1 cellular context compared by ENCODE assay signal in genomic region chr12:4538207-4539160, GRCh38.
TF ChIP-seq lines count a peak whose summit lies in the region.

RAD51AP1 (plus strand) TSS chr12:4538890; CDS start chr12:4538940, 50 bp downstream.

TF ChIP-seq in HepG2, 621 proteins besides CTCF, POLR2A, EP300 and RAD21 (continued from another document and continues in another):
- TF ChIP-seq ZKSCAN5 (CRISPR knock-in tag; IDR thresholded peaks at IDR 0.05) (0 out of 2 replicates have a peak, but pooled peaks have one; percentile 33), ZKSCAN8 (CRISPR knock-in tag; IDR thresholded peaks at IDR 0.05; ENCODE audit: borderline replicate concordance) (no peak), NKX3-1 (CRISPR knock-in tag; IDR thresholded peaks at IDR 0.05) (no peak), ZFYVE20 (CRISPR knock-in tag; IDR thresholded peaks at IDR 0.05; ENCODE audit: borderline replicate concordance, low read depth) (no peak), ATM (IDR thresholded peaks at IDR 0.05; ENCODE audit: borderline replicate concordance) (no peak), GABPB1 (CRISPR knock-in tag; IDR thresholded peaks at IDR 0.05) (peak; percentile 98), RBM22 (optimal IDR thresholded peaks at IDR 0.05; ENCODE audit: low read length) (no peak), ISL2 (CRISPR knock-in tag; IDR thresholded peaks at IDR 0.05) (peak; percentile 44), U2AF1 (optimal IDR thresholded peaks at IDR 0.05; ENCODE audit: low read depth, low read length) (peak; percentile 66), TFDP2 (CRISPR knock-in tag; IDR thresholded peaks at IDR 0.05) (peak; percentile 99), TSC22D2 (CRISPR knock-in tag; IDR thresholded peaks at IDR 0.05; ENCODE audit: borderline replicate concordance) (peak; percentile 70; the same call in 1 of the 2 replicates), ZNF557 (CRISPR knock-in tag; IDR thresholded peaks at IDR 0.05) (no peak), CSRNP2 (CRISPR knock-in tag; conservative IDR thresholded peaks at IDR 0.05; ENCODE audit: low read depth) (no peak), PITX1 (CRISPR knock-in tag; IDR thresholded peaks at IDR 0.05) (peak; percentile 79), SMAD3 (CRISPR knock-in tag; IDR thresholded peaks at IDR 0.05) (peak; percentile 46; the same call in 1 of the 2 replicates), ZNF530 (CRISPR knock-in tag; IDR thresholded peaks at IDR 0.05; ENCODE audit: low read depth) (no peak), EEA1 (CRISPR knock-in tag; IDR thresholded peaks at IDR 0.05; ENCODE audit: borderline replicate concordance) (no peak), ZNF792 (CRISPR knock-in tag; IDR thresholded peaks at IDR 0.05) (no peak), ZBTB10 (CRISPR knock-in tag; IDR thresholded peaks at IDR 0.05; ENCODE audit: borderline replicate concordance) (0 out of 2 replicates have a peak, but pooled peaks have one; percentile 30), ZNF782 (CRISPR knock-in tag; IDR thresholded peaks at IDR 0.05; ENCODE audit: borderline replicate concordance) (no peak), ZNF549 (CRISPR knock-in tag; IDR thresholded peaks at IDR 0.05) (no peak), GFI1 (CRISPR knock-in tag; IDR thresholded peaks at IDR 0.05; ENCODE audit: borderline replicate concordance) (peak; percentile 52), PTBP1 (IDR thresholded peaks at IDR 0.05; ENCODE audit: low read depth, low read length, poor library complexity, severe bottlenecking) (no peak), MNT (IDR thresholded peaks at IDR 0.05) (peak; percentile 46), FOXA3 (CRISPR knock-in tag; IDR thresholded peaks at IDR 0.05) (0 out of 2 replicates have a peak, but pooled peaks have one; percentile 26), TIGD3 (CRISPR knock-in tag; IDR thresholded peaks at IDR 0.05; ENCODE audit: borderline replicate concordance) (0 out of 2 replicates have a peak, but pooled peaks have one; percentile 50), SKI (IDR thresholded peaks at IDR 0.05; ENCODE audit: partially characterized antibody) (peak; percentile 20), MEF2D (CRISPR knock-in tag; IDR thresholded peaks at IDR 0.05) (peak; percentile 90), PLRG1 (conservative IDR thresholded peaks at IDR 0.05) (no peak), ZNF510 (CRISPR knock-in tag; IDR thresholded peaks at IDR 0.05; ENCODE audit: low read depth) (peak; percentile 87; the same call in 1 of the 2 replicates), SP4 (CRISPR knock-in tag; IDR thresholded peaks at IDR 0.05) (peak; percentile 79; the same call in 1 of the 2 replicates), ZNF335 (CRISPR knock-in tag; IDR thresholded peaks at IDR 0.05) (no peak), ELF1 (CRISPR knock-in tag; IDR thresholded peaks at IDR 0.05) (peak; percentile 86), REXO4 (CRISPR knock-in tag; IDR thresholded peaks at IDR 0.05; ENCODE audit: borderline replicate concordance) (no peak), ETV5 (CRISPR knock-in tag; IDR thresholded peaks at IDR 0.05; ENCODE audit: borderline replicate concordance) (no peak), ZNF30 (CRISPR knock-in tag; IDR thresholded peaks at IDR 0.05) (no peak), ZBTB34 (CRISPR knock-in tag; IDR thresholded peaks at IDR 0.05) (no peak), SNRNP70 (IDR thresholded peaks at IDR 0.05; ENCODE audit: low read depth, low read length) (no peak), SOX5 (CRISPR knock-in tag; IDR thresholded peaks at IDR 0.05; ENCODE audit: borderline replicate concordance) (no peak), PHF21A (CRISPR knock-in tag; IDR thresholded peaks at IDR 0.05) (no peak)
- TF ChIP-seq, protein P1, sequence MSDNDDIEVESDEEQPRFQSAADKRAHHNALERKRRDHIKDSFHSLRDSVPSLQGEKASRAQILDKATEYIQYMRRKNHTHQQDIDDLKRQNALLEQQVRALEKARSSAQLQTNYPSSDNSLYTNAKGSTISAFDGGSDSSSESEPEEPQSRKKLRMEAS (IDR thresholded peaks at IDR 0.05), result peak; percentile 77
- TF ChIP-seq, protein P2, sequence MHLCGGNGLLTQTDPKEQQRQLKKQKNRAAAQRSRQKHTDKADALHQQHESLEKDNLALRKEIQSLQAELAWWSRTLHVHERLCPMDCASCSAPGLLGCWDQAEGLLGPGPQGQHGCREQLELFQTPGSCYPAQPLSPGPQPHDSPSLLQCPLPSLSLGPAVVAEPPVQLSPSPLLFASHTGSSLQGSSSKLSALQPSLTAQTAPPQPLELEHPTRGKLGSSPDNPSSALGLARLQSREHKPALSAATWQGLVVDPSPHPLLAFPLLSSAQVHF (CRISPR knock-in tag; IDR thresholded peaks at IDR 0.05), result no peak
- TF ChIP-seq, protein P3, sequence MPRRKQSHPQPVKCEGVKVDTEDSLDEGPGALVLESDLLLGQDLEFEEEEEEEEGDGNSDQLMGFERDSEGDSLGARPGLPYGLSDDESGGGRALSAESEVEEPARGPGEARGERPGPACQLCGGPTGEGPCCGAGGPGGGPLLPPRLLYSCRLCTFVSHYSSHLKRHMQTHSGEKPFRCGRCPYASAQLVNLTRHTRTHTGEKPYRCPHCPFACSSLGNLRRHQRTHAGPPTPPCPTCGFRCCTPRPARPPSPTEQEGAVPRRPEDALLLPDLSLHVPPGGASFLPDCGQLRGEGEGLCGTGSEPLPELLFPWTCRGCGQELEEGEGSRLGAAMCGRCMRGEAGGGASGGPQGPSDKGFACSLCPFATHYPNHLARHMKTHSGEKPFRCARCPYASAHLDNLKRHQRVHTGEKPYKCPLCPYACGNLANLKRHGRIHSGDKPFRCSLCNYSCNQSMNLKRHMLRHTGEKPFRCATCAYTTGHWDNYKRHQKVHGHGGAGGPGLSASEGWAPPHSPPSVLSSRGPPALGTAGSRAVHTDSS (CRISPR knock-in tag; conservative IDR thresholded peaks at IDR 0.05), result no peak
- TF ChIP-seq, protein P4, sequence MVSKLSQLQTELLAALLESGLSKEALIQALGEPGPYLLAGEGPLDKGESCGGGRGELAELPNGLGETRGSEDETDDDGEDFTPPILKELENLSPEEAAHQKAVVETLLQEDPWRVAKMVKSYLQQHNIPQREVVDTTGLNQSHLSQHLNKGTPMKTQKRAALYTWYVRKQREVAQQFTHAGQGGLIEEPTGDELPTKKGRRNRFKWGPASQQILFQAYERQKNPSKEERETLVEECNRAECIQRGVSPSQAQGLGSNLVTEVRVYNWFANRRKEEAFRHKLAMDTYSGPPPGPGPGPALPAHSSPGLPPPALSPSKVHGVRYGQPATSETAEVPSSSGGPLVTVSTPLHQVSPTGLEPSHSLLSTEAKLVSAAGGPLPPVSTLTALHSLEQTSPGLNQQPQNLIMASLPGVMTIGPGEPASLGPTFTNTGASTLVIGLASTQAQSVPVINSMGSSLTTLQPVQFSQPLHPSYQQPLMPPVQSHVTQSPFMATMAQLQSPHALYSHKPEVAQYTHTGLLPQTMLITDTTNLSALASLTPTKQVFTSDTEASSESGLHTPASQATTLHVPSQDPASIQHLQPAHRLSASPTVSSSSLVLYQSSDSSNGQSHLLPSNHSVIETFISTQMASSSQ (IDR thresholded peaks at IDR 0.05; ENCODE audit: low read depth), result 0 out of 2 replicates have a peak, but pooled peaks have one; percentile 35
- TF ChIP-seq, protein P4 (CRISPR knock-in tag; IDR thresholded peaks at IDR 0.05; ENCODE audit: borderline replicate concordance), result peak; percentile 36; the same call in 1 of the 2 replicates
- TF ChIP-seq, protein P5, sequence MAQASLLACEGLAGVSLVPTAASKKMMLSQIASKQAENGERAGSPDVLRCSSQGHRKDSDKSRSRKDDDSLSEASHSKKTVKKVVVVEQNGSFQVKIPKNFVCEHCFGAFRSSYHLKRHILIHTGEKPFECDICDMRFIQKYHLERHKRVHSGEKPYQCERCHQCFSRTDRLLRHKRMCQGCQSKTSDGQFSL (CRISPR knock-in tag; IDR thresholded peaks at IDR 0.05), result no peak
- TF ChIP-seq, protein P6, sequence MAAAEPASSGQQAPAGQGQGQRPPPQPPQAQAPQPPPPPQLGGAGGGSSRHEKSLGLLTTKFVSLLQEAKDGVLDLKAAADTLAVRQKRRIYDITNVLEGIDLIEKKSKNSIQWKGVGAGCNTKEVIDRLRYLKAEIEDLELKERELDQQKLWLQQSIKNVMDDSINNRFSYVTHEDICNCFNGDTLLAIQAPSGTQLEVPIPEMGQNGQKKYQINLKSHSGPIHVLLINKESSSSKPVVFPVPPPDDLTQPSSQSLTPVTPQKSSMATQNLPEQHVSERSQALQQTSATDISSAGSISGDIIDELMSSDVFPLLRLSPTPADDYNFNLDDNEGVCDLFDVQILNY (CRISPR knock-in tag; conservative IDR thresholded peaks at IDR 0.05), result peak; percentile 88
